Comparison of ENCODE assay signal across 1 cellular context in genomic region chr18:67290421-67290820, GRCh38.
A peak's percentile ranks its signal among the peaks of the same experiment; 100 is the strongest.
TF ChIP-seq lines count a peak whose summit lies in the region.

No MANE protein-coding gene starts in this region.

TF ChIP-seq in IMR-90, 13 proteins besides CTCF, POLR2A, EP300 and RAD21 (continued from another document):
- TF ChIP-seq MXI1 (IDR thresholded peaks at IDR 0.05; ENCODE audit: borderline replicate concordance, low read depth, low read length) (no peak), FOS (IDR thresholded peaks at IDR 0.05; ENCODE audit: low read depth, low read length) (0 out of 2 replicates have a peak, but pooled peaks have one; percentile 4)
